16 cellular contexts compared by ENCODE assay signal in the genomic region with DNA sequence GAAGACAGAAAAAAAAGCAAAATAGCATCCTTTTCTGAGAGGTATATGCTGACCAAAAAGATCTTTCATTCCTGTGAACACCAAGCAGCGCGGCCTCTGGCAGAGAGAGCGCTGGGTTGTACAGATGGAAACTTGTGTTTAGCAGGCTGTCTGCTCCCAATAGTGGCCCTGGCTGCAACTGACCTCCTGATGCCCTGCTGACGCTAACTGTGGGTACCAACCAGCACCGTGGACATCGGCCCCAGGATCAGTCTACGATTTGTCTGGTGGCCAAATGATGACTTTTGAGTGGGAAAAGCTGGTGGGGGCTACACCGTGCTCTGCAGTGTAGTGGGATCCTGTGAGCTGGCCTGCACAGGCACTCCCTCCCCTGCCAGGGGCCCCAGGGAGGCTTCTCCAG.
"Had no signal": no experiment of that assay in that cellular context is flagged by ENCODE, and none has a peak within 500 bp of the region (broad histone marks: within the 10 kb centered on the region; RNA-seq: fewer than 3 reads in every experiment).

No MANE protein-coding gene starts in this region.

- H3K4me3 Mint-ChIP-seq: type B pancreatic cell had no signal

- H3K79me2 ChIP-seq: hepatocyte had no signal

- H3K36me3 ChIP-seq: colonic mucosa, ovary had no signal

- H3K27ac Mint-ChIP-seq: type B pancreatic cell had no signal

- H3K27ac ChIP-seq: colonic mucosa, hepatocyte, ovary, right atrium auricular region, suprapubic skin, thyroid gland had no signal

- H3K4me2 ChIP-seq: hepatocyte had no signal

- H3K4me3 ChIP-seq: colonic mucosa, hepatocyte, ovary, right atrium auricular region, suprapubic skin, thyroid gland had no signal

- H3K4me1 ChIP-seq: colonic mucosa, right atrium auricular region, suprapubic skin, thyroid gland had no signal

- H3K9me3 ChIP-seq: colonic mucosa, ovary, right atrium auricular region, suprapubic skin, thyroid gland had no signal

- ATAC-seq: naive thymus-derived CD4-positive, alpha-beta T cell; stimulated activated naive CD8-positive, alpha-beta T cell treated with anti-CD3 and anti-CD28 coated beads, Interleukin-15, Interleukin-2, amounts not matched to agents 100 U/mL and 50 U/mL, for 24 hours had no signal

- H3K9me3 Mint-ChIP-seq: type B pancreatic cell had no signal

- H3K27me3 ChIP-seq: colonic mucosa, hepatocyte, ovary, right atrium auricular region, suprapubic skin, thyroid gland had no signal

- DNase-seq: colonic mucosa; dermis blood vessel endothelial cell; foreskin melanocyte; head of caudate nucleus; kidney; mammary epithelial cell; naive thymus-derived CD4-positive, alpha-beta T cell; ovary; small intestine; stimulated activated CD4-positive, alpha-beta T cell treated with anti-CD3 and anti-CD28 coated beads, Interleukin-12 subunit alpha, Interleukin-12 subunit beta, amount 100 ng/mL, for 4 hours; stimulated activated naive CD8-positive, alpha-beta T cell treated with anti-CD3 and anti-CD28 coated beads, Interleukin-15, Interleukin-2, amounts not matched to agents 100 U/mL and 50 U/mL, for 24 hours; thyroid gland had no signal

- H2AFZ ChIP-seq: hepatocyte had no signal
